In genomic region chr6:39256294-39256693, GRCh38 we compare ENCODE assay signal across 24 cellular contexts. TPM values are rescaled to one million over a fixed set of nuclear protein-coding genes. Genes with fewer than 3 reads are reported as not detected.
A peak's percentile ranks its signal among the peaks of the same experiment; 100 is the strongest.
DNase-seq lines count a peak whose midpoint lies in the region; ATAC-seq and TF ChIP-seq lines count a peak whose summit lies in the region.
"Had no signal": no experiment of that assay in that cellular context is flagged by ENCODE, and none has a peak within 500 bp of the region (broad histone marks: within the 10 kb centered on the region; RNA-seq: fewer than 3 reads in every experiment).

No MANE protein-coding gene starts in this region.

- peaks cover 3% of the 10 kb centered on the region for H3K27me3 Mint-ChIP-seq in GM23338 (ENCODE audit: insufficient read depth, low read depth, poor library complexity)
- peaks cover 15% of the 10 kb centered on the region for H3K27me3 Mint-ChIP-seq in activated T-helper 1 cell treated with anti-CD3 and anti-CD28 coated beads, Interleukin-12 subunit alpha, Interleukin-12 subunit beta, Interleukin-2, Interleukin-4 antibody, amounts not matched to agents 30 ng/mL and 10 ng/mL and 1 ng/mL, durations not matched to agents 14 hours and 24 hours and 36 hours (ENCODE audit: insufficient read depth)

- no peak for TF ChIP-seq CTCF in GM23338 (conservative IDR thresholded peaks at IDR 0.05; ENCODE audit: low read depth in 2 of 2)

- no peaks in the 10 kb centered on the region for H3K36me3 ChIP-seq in GM23338 (ENCODE audit: insufficient read depth)

- H3K4me1 ChIP-seq in GM23338 (ENCODE audit: insufficient read depth) = peaks cover 18% of the 10 kb centered on the region

- H3K27ac ChIP-seq in GM23338 (ENCODE audit: low read depth) = 0 out of 2 replicates have a peak overlapping the region, but pooled peaks have one; percentile 7
- H3K27ac ChIP-seq: 22Rv1, KMS-11 had no signal

- H3K27me3 ChIP-seq in GM23338 (ENCODE audit: insufficient read depth) = no peaks in the 10 kb centered on the region

- peaks cover 7% of the 10 kb centered on the region for H3K36me3 Mint-ChIP-seq in GM23338 (ENCODE audit: low read depth)
- H3K36me3 Mint-ChIP-seq in activated T-helper 1 cell treated with anti-CD3 and anti-CD28 coated beads, Interleukin-12 subunit alpha, Interleukin-12 subunit beta, Interleukin-2, Interleukin-4 antibody, amounts not matched to agents 30 ng/mL and 10 ng/mL and 1 ng/mL, durations not matched to agents 14 hours and 24 hours and 36 hours (ENCODE audit: low read depth) = no peaks in the 10 kb centered on the region
- H3K36me3 Mint-ChIP-seq: CD14-positive monocyte had no signal

- H3K4me2 ChIP-seq in GM23338 = 0 out of 2 replicates have a peak overlapping the region, but pooled peaks have one; percentile 20
- H3K4me2 ChIP-seq: KMS-11 had no signal

- no peak overlapping the region for H3K27ac Mint-ChIP-seq in GM23338
- peak overlapping the region; percentile 10 for H3K27ac Mint-ChIP-seq in activated T-helper 1 cell treated with anti-CD3 and anti-CD28 coated beads, Interleukin-12 subunit alpha, Interleukin-12 subunit beta, Interleukin-2, Interleukin-4 antibody, amounts not matched to agents 30 ng/mL and 10 ng/mL and 1 ng/mL, durations not matched to agents 14 hours and 24 hours and 36 hours
- H3K27ac Mint-ChIP-seq: CD14-positive monocyte had no signal

- peak; percentile 91 for ATAC-seq in GM23338
- no peak for ATAC-seq in HG02840 (IDR thresholded peaks at IDR 0.05; ENCODE audit: low FRiP score, unreplicated experiment)
- ATAC-seq: GM12878, HCT116, HepG2, Panc1, Right ventricle myocardium inferior had no signal

- H3K79me2 ChIP-seq in GM23338 (replicated peaks; ENCODE audit: insufficient read depth) = no peaks in the 10 kb centered on the region

- no peak overlapping the region for H2AFZ ChIP-seq in GM23338

- DNase-seq in DMS53 (lab: John Stamatoyannopoulos, UW) (peak; percentile 14), DMS53 treated with DMSO at 0.1 percent for 48 hours (lab: John Stamatoyannopoulos, UW; ENCODE audit: unreplicated experiment) (no peak), GM23338 (ENCODE audit: low spot score) (peak; percentile 68), iPS-NIHi7 (ENCODE audit: extremely low spot score) (peak; percentile 51), GF-D8 (lab: John Stamatoyannopoulos, UW) (no peak), NCI-H1436 treated with DMSO at 0.1 percent for 48 hours (lab: John Stamatoyannopoulos, UW) (no peak)
- no peak for DNase-seq in activated T-helper 1 cell treated with anti-CD3 and anti-CD28 coated beads, Interleukin-12 subunit alpha, Interleukin-12 subunit beta, Interleukin-2, Interleukin-4 antibody, amounts not matched to agents 30 ng/mL and 10 ng/mL and 1 ng/mL, durations not matched to agents 14 hours and 24 hours and 36 hours (ENCODE audit: low spot score)
- DNase-seq: DMS 273 treated with DMSO at 0.1 percent for 48 hours, GDM1, NCI-H2029, NCI-H345 had no signal

- H3K9me3 Mint-ChIP-seq in GM23338 = peaks cover 19% of the 10 kb centered on the region
- peaks cover 6% of the 10 kb centered on the region for H3K9me3 Mint-ChIP-seq in activated T-helper 1 cell treated with anti-CD3 and anti-CD28 coated beads, Interleukin-12 subunit alpha, Interleukin-12 subunit beta, Interleukin-2, Interleukin-4 antibody, amounts not matched to agents 30 ng/mL and 10 ng/mL and 1 ng/mL, durations not matched to agents 14 hours and 24 hours and 36 hours

- no peaks in the 10 kb centered on the region for H4K20me1 ChIP-seq in GM23338 (replicated peaks; ENCODE audit: insufficient read depth)

- H3K4me3 Mint-ChIP-seq in GM23338 = no peak overlapping the region; the same call in 2 of the 3 replicates
- no peak overlapping the region for H3K4me3 Mint-ChIP-seq in activated T-helper 1 cell treated with anti-CD3 and anti-CD28 coated beads, Interleukin-12 subunit alpha, Interleukin-12 subunit beta, Interleukin-2, Interleukin-4 antibody, amounts not matched to agents 30 ng/mL and 10 ng/mL and 1 ng/mL, durations not matched to agents 14 hours and 24 hours and 36 hours
- H3K4me3 Mint-ChIP-seq: CD14-positive monocyte had no signal

- no peaks in the 10 kb centered on the region for H3F3A ChIP-seq in GM23338 (replicated peaks; ENCODE audit: low read depth)

- H3K4me3 ChIP-seq in GM23338 = no peak overlapping the region
- H3K4me3 ChIP-seq: GM12878 had no signal

- peaks cover 29% of the 10 kb centered on the region for H3K4me1 Mint-ChIP-seq in GM23338
- H3K4me1 Mint-ChIP-seq in activated T-helper 1 cell treated with anti-CD3 and anti-CD28 coated beads, Interleukin-12 subunit alpha, Interleukin-12 subunit beta, Interleukin-2, Interleukin-4 antibody, amounts not matched to agents 30 ng/mL and 10 ng/mL and 1 ng/mL, durations not matched to agents 14 hours and 24 hours and 36 hours (ENCODE audit: low read depth) = no peaks in the 10 kb centered on the region
- H3K4me1 Mint-ChIP-seq: CD14-positive monocyte had no signal

- H3K9me2 ChIP-seq in GM23338 (ENCODE audit: insufficient read depth) = 0 out of 2 replicates have a peak, but pooled peaks cover 5% of the 10 kb centered on the region

- intact Hi-C loops in activated T-helper 1 cell treated with anti-CD3 and anti-CD28 coated beads, Interleukin-12 subunit alpha, Interleukin-12 subunit beta, Interleukin-2, Interleukin-4 antibody, amounts not matched to agents 30 ng/mL and 10 ng/mL and 1 ng/mL, durations not matched to agents 14 hours and 24 hours and 36 hours (cut with micrococcal nuclease) = loop anchor here (5.0 kb wide), 1 partner anchor 104 kb away; no protein-coding TSS in a partner anchor

TF ChIP-seq in GM23338, 12 proteins besides CTCF, POLR2A, EP300 and RAD21:
- peak; percentile 31; the same call in 1 of the 2 replicates for TF ChIP-seq ETS1 (IDR thresholded peaks at IDR 0.05)
- TF ChIP-seq CREB1 (CRISPR knock-in tag; IDR thresholded peaks at IDR 0.05; ENCODE audit: low read depth) = 0 out of 2 replicates have a peak, but pooled peaks have one; percentile 24
- no peak for TF ChIP-seq NANOG (IDR thresholded peaks at IDR 0.05; ENCODE audit: borderline replicate concordance)

RNA-seq across cellular contexts. Expression of gene KCNK5, which starts 27.0 kb away (rescaled TPM):
- total RNA-seq in GM23338 (2014; rRNA removed; shearing (Covaris generic)) = 54.8 and 57.4 TPM in 2 replicates
- 9.5 and 9.7 TPM in 2 replicates for polyA plus RNA-seq in GM23338 (2016; fragmentation: Nextera tagmentation; extraction: Ambion mirVana)
- 36.7 and 38.7 TPM in 2 replicates for total RNA-seq in activated T-helper 1 cell treated with anti-CD3 and anti-CD28 coated beads, Interleukin-12 subunit alpha, Interleukin-12 subunit beta, Interleukin-2, Interleukin-4 antibody, amounts not matched to agents 30 ng/mL and 10 ng/mL and 1 ng/mL, durations not matched to agents 14 hours and 24 hours and 36 hours
- total RNA-seq: M059J had no signal
- polyA plus RNA-seq: AG04450, CD14-positive monocyte, HepG2 had no signal

RNA-seq across cellular contexts. Expression of gene KCNK17, which starts 57.9 kb away (rescaled TPM):
- total RNA-seq in GM23338 (2014; rRNA removed; shearing (Covaris generic)) = 3.1 and 3.2 TPM in 2 replicates
- 1.2 and 2.2 TPM in 2 replicates for polyA plus RNA-seq in GM23338 (2016; fragmentation: Nextera tagmentation; extraction: Ambion mirVana)
- not detected in 2 replicates for total RNA-seq in activated T-helper 1 cell treated with anti-CD3 and anti-CD28 coated beads, Interleukin-12 subunit alpha, Interleukin-12 subunit beta, Interleukin-2, Interleukin-4 antibody, amounts not matched to agents 30 ng/mL and 10 ng/mL and 1 ng/mL, durations not matched to agents 14 hours and 24 hours and 36 hours
- total RNA-seq: Daoy, GM12878, HepG2, M059J, Right ventricle myocardium inferior, SK-MEL-5 had no signal
- polyA plus RNA-seq: AG04450, CD14-positive monocyte, GM12878, HepG2 had no signal

Comparison
In these comparisons a context has a peak if more than half of its experiments do, and no peak if none do; other contexts are left out.
1. DNase-seq: peak in DMS53 (single experiment), GM23338 (single experiment) and iPS-NIHi7 (single experiment); none in DMS53 treated with DMSO at 0.1 percent for 48 hours (single experiment), activated T-helper 1 cell treated with anti-CD3 and anti-CD28 coated beads, Interleukin-12 subunit alpha, Interleukin-12 subunit beta, Interleukin-2, Interleukin-4 antibody, amounts not matched to agents 30 ng/mL and 10 ng/mL and 1 ng/mL, durations not matched to agents 14 hours and 24 hours and 36 hours (single experiment), GF-D8 (single experiment) and NCI-H1436 treated with DMSO at 0.1 percent for 48 hours (single experiment).